In the genomic region with DNA sequence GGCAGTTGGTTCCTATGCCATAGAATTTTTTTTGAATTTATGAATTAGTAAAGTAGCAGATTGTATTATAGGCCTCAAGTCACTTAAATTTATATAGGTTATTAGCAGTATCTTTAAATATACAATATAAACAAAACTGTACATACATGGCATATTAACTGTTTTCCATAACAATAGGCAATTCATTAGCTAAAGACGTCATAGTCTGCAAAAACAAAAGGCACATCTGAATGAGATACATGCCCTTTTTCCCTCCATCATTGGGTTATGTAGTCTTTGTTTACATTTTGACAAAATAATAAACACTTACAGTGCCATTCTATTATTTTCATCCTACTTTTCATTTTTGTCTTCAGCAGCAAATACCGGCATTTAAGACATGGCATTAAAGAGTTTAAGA, we compare ENCODE assay signal across 13 cellular contexts. TPM values are rescaled to one million over a fixed set of nuclear protein-coding genes. Genes with fewer than 3 reads are reported as not detected.
DNase-seq lines count a peak whose midpoint lies in the region; ATAC-seq and TF ChIP-seq lines count a peak whose summit lies in the region.
"Had no signal": no experiment of that assay in that cellular context is flagged by ENCODE, and none has a peak within 500 bp of the region (broad histone marks: within the 10 kb centered on the region; RNA-seq: fewer than 3 reads in every experiment).

No MANE protein-coding gene starts in this region.

- H3K9me2 ChIP-seq in HCT116 (ENCODE audit: insufficient read depth), result no peaks in the 10 kb centered on the region

- peaks cover 14% of the 10 kb centered on the region for H3K36me3 Mint-ChIP-seq in memory B cell

- WGBS in esophagus squamous epithelium, 2 donors, result 84 to 88% methylated on average over 2 of the region's 2 CpGs

- H3K79me2 ChIP-seq in HCT116 (ENCODE audit: insufficient read depth, low read length), result peaks cover 37% of the 10 kb centered on the region
- H3K79me2 ChIP-seq: parathyroid adenoma had no signal

- H3K4me1 ChIP-seq in HCT116 (ENCODE audit: control insufficient read depth in 1 of 2, insufficient read depth in 2 of 2, low read length in 2 of 2) (peaks cover 7 to 11% of the 10 kb centered on the region in 2 experiments), adipocyte (ENCODE audit: control insufficient read depth, insufficient read depth, low read length) (peaks cover 13% of the 10 kb centered on the region), esophagus squamous epithelium (peaks cover 6 to 31% (median 7%) of the 10 kb centered on the region in 3 donors)

- H3K36me3 ChIP-seq in HCT116 (ENCODE audit: control insufficient read depth in 1 of 2, insufficient read depth in 2 of 2, low read length in 2 of 2), result peaks cover 13 to 23% of the 10 kb centered on the region in 2 experiments
- peaks cover 42% of the 10 kb centered on the region for H3K36me3 ChIP-seq in adipocyte (ENCODE audit: control insufficient read depth, insufficient read depth, low read length, severe bottlenecking)
- H3K36me3 ChIP-seq in esophagus squamous epithelium, result peaks cover 0 to 54% (median 8%) of the 10 kb centered on the region in 3 donors

- intact Hi-C loops in HCT116 (cut with micrococcal nuclease) (loop anchor here (5.0 kb wide), 1 partner anchor 495 kb away; the partner anchor contains the start of genes MGAT2 and RPL36AL), esophagus squamous epithelium (cut with DNase I) (no loop called here)

- no peaks in the 10 kb centered on the region for H3K9me3 Mint-ChIP-seq in memory B cell

- H3K27ac Mint-ChIP-seq in memory B cell, result peak overlapping the region; percentile 47

- TF ChIP-seq RAD21 in HCT116 (IDR thresholded peaks at IDR 0.05; ENCODE audit: low read depth), result no peak

- H3K9ac ChIP-seq in HCT116 (ENCODE audit: low read length) (no peak overlapping the region), adipocyte (ENCODE audit: low read length) (peak overlapping the region; percentile 92)
- H3K9ac ChIP-seq: parathyroid adenoma had no signal

- CTCF ChIA-PET in HCT116 (lab: Charles Lee), result no interaction called here

- no peak overlapping the region for H3K4me3 Mint-ChIP-seq in memory B cell

- no peak for ATAC-seq in HCT116
- no peak for ATAC-seq in memory B cell (ENCODE audit: low read depth)
- no peak for ATAC-seq in GM18858 (IDR thresholded peaks at IDR 0.05; ENCODE audit: unreplicated experiment)

- no peaks in the 10 kb centered on the region for H3K27me3 Mint-ChIP-seq in memory B cell
- H3K27me3 Mint-ChIP-seq: activated naive CD8-positive, alpha-beta T cell had no signal

- BruUV-seq in HCT116 (replicated peaks; lab: Mats Ljungman, UMichigan), result no TSS peak

- no peak overlapping the region for H3K4me3 ChIP-seq in HCT116 (replicated peaks in 1 of 2; ENCODE audit: low read depth in 1 of 2, low read length in 2 of 2)
- H3K4me3 ChIP-seq in adipocyte (ENCODE audit: low read length), result no peak overlapping the region
- H3K4me3 ChIP-seq in esophagus squamous epithelium, result no peak overlapping the region

- peak overlapping the region; percentile 95 for H2AFZ ChIP-seq in HCT116 (ENCODE audit: low read depth, low read length, poor library complexity, severe bottlenecking)

- H3K9me3 ChIP-seq in HCT116 (ENCODE audit: control insufficient read depth in 1 of 2, insufficient read depth in 1 of 2, low read depth in 1 of 2, low read length in 2 of 2), result no peaks in the 10 kb centered on the region
- H3K9me3 ChIP-seq in adipocyte (ENCODE audit: control insufficient read depth, low read length), result no peaks in the 10 kb centered on the region
- H3K9me3 ChIP-seq in esophagus squamous epithelium, result no peaks in the 10 kb centered on the region
- H3K9me3 ChIP-seq: SJSA1 had no signal

- DNase-seq in HCT116 (ENCODE audit: low read depth, low spot score) (no peak), adipocyte (ENCODE audit: low read depth) (no peak), memory B cell (ENCODE audit: low spot score in 2 of 2) (no peak), substantia nigra (lab: John Stamatoyannopoulos, UW) (no peak), NCI-H524 treated with DMSO at 0.1 percent for 48 hours (lab: John Stamatoyannopoulos, UW) (no peak), esophagus squamous epithelium (lab: John Stamatoyannopoulos, UW) (no peak)
- DNase-seq in stimulated activated CD4-positive, alpha-beta T cell treated with anti-CD3 and anti-CD28 coated beads, Interleukin-2, amount 100 ng/mL, for 24 hours, result no peak
- DNase-seq: NK-92 treated with Interleukin-12 subunit alpha and Interleukin-12 subunit beta, amount 100 ng/mL, for 24 hours; WERI-Rb-1 had no signal

- no peaks in the 10 kb centered on the region for H4K20me1 ChIP-seq in HCT116 (ENCODE audit: insufficient read depth)

- no peak for TF ChIP-seq POLR2A in HCT116 (IDR thresholded peaks at IDR 0.05; ENCODE audit: borderline replicate concordance, extremely low read depth, insufficient read depth, insufficient read length)
- no peak for TF ChIP-seq POLR2A in esophagus squamous epithelium (IDR thresholded peaks at IDR 0.05)

- no peak overlapping the region for H3K27ac ChIP-seq in HCT116 (ENCODE audit: low read depth, low read length)
- H3K27ac ChIP-seq in substantia nigra (ENCODE audit: low read depth, low read length, poor library complexity, severe bottlenecking), result peak overlapping the region; percentile 66
- peak overlapping the region in 2 of 4 donors; percentile 90 to 94 for H3K27ac ChIP-seq in esophagus squamous epithelium

- POLR2A ChIA-PET in HCT116 (lab: Charles Lee), result no interaction called here

- H3K4me1 Mint-ChIP-seq in memory B cell, result peaks cover 9% of the 10 kb centered on the region

- RAD21 ChIA-PET in HCT116 (lab: Charles Lee; ENCODE audit: low non-redundant PET in 1 of 2, low total read pairs in 2 of 2, uncharacterized antibody in 2 of 2, unreplicated experiment in 2 of 2), result no interaction called here

- no peak overlapping the region for H3K4me2 ChIP-seq in HCT116 (ENCODE audit: low read length)

- H3K27me3 ChIP-seq in HCT116 (ENCODE audit: insufficient read depth, low read length), result no peaks in the 10 kb centered on the region
- no peaks in the 10 kb centered on the region for H3K27me3 ChIP-seq in adipocyte (replicated peaks; ENCODE audit: control insufficient read depth, insufficient read depth, low read length)
- H3K27me3 ChIP-seq in esophagus squamous epithelium, result no peaks in the 10 kb centered on the region
- H3K27me3 ChIP-seq: SJSA1 had no signal

- TF ChIP-seq CTCF in HCT116 (IDR thresholded peaks at IDR 0.05 in 2 of 3, conservative IDR thresholded peaks at IDR 0.05 in 1 of 3; ENCODE audit: borderline replicate concordance in 1 of 3, insufficient read depth in 1 of 3, low read depth in 2 of 3, low read length in 2 of 3), result no peak
- TF ChIP-seq CTCF in esophagus squamous epithelium (IDR thresholded peaks at IDR 0.05), result no peak

TF ChIP-seq in HCT116, 20 proteins besides CTCF, POLR2A, EP300 and RAD21:
- TF ChIP-seq EZH2phosphoT487 (IDR thresholded peaks at IDR 0.05; ENCODE audit: borderline replicate concordance), result no peak
- TF ChIP-seq EGR1 (IDR thresholded peaks at IDR 0.05; ENCODE audit: low read depth), result no peak
- TF ChIP-seq EZH2 (IDR thresholded peaks at IDR 0.05), result no peak
- TF ChIP-seq, protein P1, sequence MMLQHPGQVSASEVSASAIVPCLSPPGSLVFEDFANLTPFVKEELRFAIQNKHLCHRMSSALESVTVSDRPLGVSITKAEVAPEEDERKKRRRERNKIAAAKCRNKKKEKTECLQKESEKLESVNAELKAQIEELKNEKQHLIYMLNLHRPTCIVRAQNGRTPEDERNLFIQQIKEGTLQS (IDR thresholded peaks at IDR 0.05), result no peak
- TF ChIP-seq CEBPB (IDR thresholded peaks at IDR 0.05; ENCODE audit: low read depth), result no peak
- TF ChIP-seq ZNF274 (IDR thresholded peaks at IDR 0.05; ENCODE audit: low read depth, low read length), result no peak
- TF ChIP-seq JUND (IDR thresholded peaks at IDR 0.05), result no peak
- TF ChIP-seq, protein P2, sequence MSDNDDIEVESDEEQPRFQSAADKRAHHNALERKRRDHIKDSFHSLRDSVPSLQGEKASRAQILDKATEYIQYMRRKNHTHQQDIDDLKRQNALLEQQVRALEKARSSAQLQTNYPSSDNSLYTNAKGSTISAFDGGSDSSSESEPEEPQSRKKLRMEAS (IDR thresholded peaks at IDR 0.05), result no peak
- TF ChIP-seq SP1 (IDR thresholded peaks at IDR 0.05; ENCODE audit: low read depth), result no peak
- no peak for TF ChIP-seq ZBTB33 (IDR thresholded peaks at IDR 0.05; ENCODE audit: extremely low read depth, insufficient replicate concordance, low read length)
- no peak for TF ChIP-seq ELF1 (IDR thresholded peaks at IDR 0.05; ENCODE audit: borderline replicate concordance, low read depth)
- no peak for TF ChIP-seq ZFX (IDR thresholded peaks at IDR 0.05)
- TF ChIP-seq YY1 (IDR thresholded peaks at IDR 0.05; ENCODE audit: extremely low read depth, insufficient replicate concordance, low read depth, low read length), result no peak
- TF ChIP-seq FOSL1 (IDR thresholded peaks at IDR 0.05; ENCODE audit: low read depth), result no peak
- TF ChIP-seq SRF (IDR thresholded peaks at IDR 0.05; ENCODE audit: low read depth), result no peak
- TF ChIP-seq CBX3 (IDR thresholded peaks at IDR 0.05; ENCODE audit: low read depth), result no peak
- TF ChIP-seq POLR2AphosphoS5 (IDR thresholded peaks at IDR 0.05; ENCODE audit: low read depth, low read length), result no peak

RNA-seq across cellular contexts. Expression of gene VCPKMT, which starts 1.1 kb away (rescaled TPM):
- total RNA-seq in HCT116 (2021; ENCODE audit: unreplicated experiment), result 9.7 TPM
- 3.3 and 4.0 TPM in 2 replicates for polyA plus RNA-seq in HCT116 (2012)
- total RNA-seq in esophagus squamous epithelium, result 1 to 10 TPM; 3.9 to 8.6 (median 4.8) TPM
